Comparison of ENCODE assay signal across 15 cellular contexts in genomic region chr11:64201524-64201923, GRCh38. TPM values are rescaled to one million over a fixed set of nuclear protein-coding genes. Genes with fewer than 3 reads are reported as not detected.
A peak's percentile ranks its signal among the peaks of the same experiment; 100 is the strongest.
DNase-seq lines count a peak whose midpoint lies in the region; ATAC-seq and TF ChIP-seq lines count a peak whose summit lies in the region.
"Had no signal": no experiment of that assay in that cellular context is flagged by ENCODE, and none has a peak within 500 bp of the region (broad histone marks: within the 10 kb centered on the region; RNA-seq: fewer than 3 reads in every experiment).

No MANE protein-coding gene starts in this region.

- H3K36me3 Mint-ChIP-seq in activated T-helper 1 cell treated with anti-CD3 and anti-CD28 coated beads, Interleukin-12 subunit alpha, Interleukin-12 subunit beta, Interleukin-2, Interleukin-4 antibody, amounts not matched to agents 30 ng/mL and 10 ng/mL and 1 ng/mL, durations not matched to agents 14 hours and 24 hours and 36 hours (ENCODE audit: low read depth) = peaks cover 53% of the 10 kb centered on the region
- peaks cover 62% of the 10 kb centered on the region for H3K36me3 Mint-ChIP-seq in nephron progenitor cell (ENCODE audit: low read depth)

- no peaks in the 10 kb centered on the region for H3K9me3 ChIP-seq in cardiac muscle cell (ENCODE audit: low read depth)
- H3K9me3 ChIP-seq: BE2C had no signal

- H3K27me3 ChIP-seq in cardiac muscle cell = no peaks in the 10 kb centered on the region
- H3K27me3 ChIP-seq: BE2C had no signal

- TF ChIP-seq CTCF in cardiac muscle cell (IDR thresholded peaks at IDR 0.05; ENCODE audit: low read depth, low read length) (no peak), nephron progenitor cell (IDR thresholded peaks at IDR 0.05) (no peak)

- peaks cover 2% of the 10 kb centered on the region for H3K4me1 ChIP-seq in cardiac muscle cell (ENCODE audit: low read depth)
- H3K4me1 ChIP-seq: BE2C had no signal

- no peaks in the 10 kb centered on the region for H3K9me3 Mint-ChIP-seq in activated T-helper 1 cell treated with anti-CD3 and anti-CD28 coated beads, Interleukin-12 subunit alpha, Interleukin-12 subunit beta, Interleukin-2, Interleukin-4 antibody, amounts not matched to agents 30 ng/mL and 10 ng/mL and 1 ng/mL, durations not matched to agents 14 hours and 24 hours and 36 hours
- no peaks in the 10 kb centered on the region for H3K9me3 Mint-ChIP-seq in nephron progenitor cell
- H3K9me3 Mint-ChIP-seq: CD4-positive, alpha-beta memory T cell had no signal

- no peak for DNase-seq in cardiac muscle cell (ENCODE audit: low read depth in 1 of 2, low spot score in 1 of 2)
- DNase-seq in Right ventricle myocardium inferior (ENCODE audit: missing footprints) = no peak
- no peak for DNase-seq in activated T-helper 1 cell treated with anti-CD3 and anti-CD28 coated beads, Interleukin-12 subunit alpha, Interleukin-12 subunit beta, Interleukin-2, Interleukin-4 antibody, amounts not matched to agents 30 ng/mL and 10 ng/mL and 1 ng/mL, durations not matched to agents 14 hours and 24 hours and 36 hours (ENCODE audit: low spot score)
- no peak for DNase-seq in nephron progenitor cell
- no peak for DNase-seq in GM03348 (ENCODE audit: low spot score)
- DNase-seq: BE2C; CD4-positive, alpha-beta memory T cell; KG1; NCI-H1092; NCI-H1694; NCI-H2107; NCI-H345; NCI-H526 treated with DMSO at 0.1 percent for 48 hours; PC-3 had no signal

- peaks cover 64% of the 10 kb centered on the region for H3K36me3 ChIP-seq in cardiac muscle cell

- H3K4me1 Mint-ChIP-seq in activated T-helper 1 cell treated with anti-CD3 and anti-CD28 coated beads, Interleukin-12 subunit alpha, Interleukin-12 subunit beta, Interleukin-2, Interleukin-4 antibody, amounts not matched to agents 30 ng/mL and 10 ng/mL and 1 ng/mL, durations not matched to agents 14 hours and 24 hours and 36 hours (ENCODE audit: low read depth) = peaks cover 45% of the 10 kb centered on the region
- H3K4me1 Mint-ChIP-seq in nephron progenitor cell = peaks cover 33% of the 10 kb centered on the region

- no peak for ATAC-seq in Right ventricle myocardium inferior
- ATAC-seq in esophagus mucosa = no peak
- ATAC-seq: PC-3 had no signal

- peak overlapping the region; percentile 31 for H3K27ac Mint-ChIP-seq in activated T-helper 1 cell treated with anti-CD3 and anti-CD28 coated beads, Interleukin-12 subunit alpha, Interleukin-12 subunit beta, Interleukin-2, Interleukin-4 antibody, amounts not matched to agents 30 ng/mL and 10 ng/mL and 1 ng/mL, durations not matched to agents 14 hours and 24 hours and 36 hours
- H3K27ac Mint-ChIP-seq in nephron progenitor cell = peak overlapping the region; percentile 64

- H3K27ac ChIP-seq in cardiac muscle cell = peak overlapping the region; percentile 39

- H3K27me3 Mint-ChIP-seq in activated T-helper 1 cell treated with anti-CD3 and anti-CD28 coated beads, Interleukin-12 subunit alpha, Interleukin-12 subunit beta, Interleukin-2, Interleukin-4 antibody, amounts not matched to agents 30 ng/mL and 10 ng/mL and 1 ng/mL, durations not matched to agents 14 hours and 24 hours and 36 hours (ENCODE audit: insufficient read depth) = no peaks in the 10 kb centered on the region
- no peaks in the 10 kb centered on the region for H3K27me3 Mint-ChIP-seq in nephron progenitor cell (ENCODE audit: low read depth, poor library complexity)
- H3K27me3 Mint-ChIP-seq: CD4-positive, alpha-beta memory T cell had no signal

- H3K4me3 ChIP-seq in cardiac muscle cell = no peak overlapping the region

- intact Hi-C loops in Right ventricle myocardium inferior (cut with DNase I) = loop anchor here (5.0 kb wide), 1 partner anchor 86 kb away; the partner anchor contains the start of gene GPR137
- intact Hi-C loops in activated T-helper 1 cell treated with anti-CD3 and anti-CD28 coated beads, Interleukin-12 subunit alpha, Interleukin-12 subunit beta, Interleukin-2, Interleukin-4 antibody, amounts not matched to agents 30 ng/mL and 10 ng/mL and 1 ng/mL, durations not matched to agents 14 hours and 24 hours and 36 hours (cut with micrococcal nuclease) = no loop called here

- no peak overlapping the region for H3K4me3 Mint-ChIP-seq in activated T-helper 1 cell treated with anti-CD3 and anti-CD28 coated beads, Interleukin-12 subunit alpha, Interleukin-12 subunit beta, Interleukin-2, Interleukin-4 antibody, amounts not matched to agents 30 ng/mL and 10 ng/mL and 1 ng/mL, durations not matched to agents 14 hours and 24 hours and 36 hours
- H3K4me3 Mint-ChIP-seq in nephron progenitor cell = no peak overlapping the region
- H3K4me3 Mint-ChIP-seq: CD4-positive, alpha-beta memory T cell had no signal

RNA-seq across cellular contexts. Expression of gene FERMT3, which starts 5.0 kb away (rescaled TPM):
- 0.11 and 1.8 TPM in 2 replicates for total RNA-seq in cardiac muscle cell
- 1.1 and 2.1 TPM in 2 replicates for polyA plus RNA-seq in cardiac muscle cell
- total RNA-seq in Right ventricle myocardium inferior = 9.6 TPM
- total RNA-seq in activated T-helper 1 cell treated with anti-CD3 and anti-CD28 coated beads, Interleukin-12 subunit alpha, Interleukin-12 subunit beta, Interleukin-2, Interleukin-4 antibody, amounts not matched to agents 30 ng/mL and 10 ng/mL and 1 ng/mL, durations not matched to agents 14 hours and 24 hours and 36 hours = 201 and 211 TPM in 2 replicates
- total RNA-seq in esophagus mucosa = 2.4 TPM

RNA-seq across cellular contexts. Expression of gene STIP1, which starts 15.6 kb away (rescaled TPM):
- total RNA-seq in cardiac muscle cell = 231 and 244 TPM in 2 replicates
- polyA plus RNA-seq in cardiac muscle cell = 229 and 240 TPM in 2 replicates
- total RNA-seq in Right ventricle myocardium inferior = 124 TPM
- total RNA-seq in activated T-helper 1 cell treated with anti-CD3 and anti-CD28 coated beads, Interleukin-12 subunit alpha, Interleukin-12 subunit beta, Interleukin-2, Interleukin-4 antibody, amounts not matched to agents 30 ng/mL and 10 ng/mL and 1 ng/mL, durations not matched to agents 14 hours and 24 hours and 36 hours = 493 and 495 TPM in 2 replicates
- total RNA-seq in esophagus mucosa = 74.2 TPM

RNA-seq across cellular contexts. Expression of gene TRPT1, which starts 24.5 kb away (rescaled TPM):
- total RNA-seq in cardiac muscle cell = 117 and 131 TPM in 2 replicates
- polyA plus RNA-seq in cardiac muscle cell = 137 and 161 TPM in 2 replicates
- total RNA-seq in Right ventricle myocardium inferior = 71.9 TPM
- 30.3 and 35.5 TPM in 2 replicates for total RNA-seq in activated T-helper 1 cell treated with anti-CD3 and anti-CD28 coated beads, Interleukin-12 subunit alpha, Interleukin-12 subunit beta, Interleukin-2, Interleukin-4 antibody, amounts not matched to agents 30 ng/mL and 10 ng/mL and 1 ng/mL, durations not matched to agents 14 hours and 24 hours and 36 hours
- 25.1 TPM for total RNA-seq in esophagus mucosa

RNA-seq across cellular contexts. Expression of gene NUDT22, which starts 24.6 kb away (rescaled TPM):
- 76.0 and 98.8 TPM in 2 replicates for total RNA-seq in cardiac muscle cell
- polyA plus RNA-seq in cardiac muscle cell = 88.3 and 90.6 TPM in 2 replicates
- 66.4 TPM for total RNA-seq in Right ventricle myocardium inferior
- total RNA-seq in activated T-helper 1 cell treated with anti-CD3 and anti-CD28 coated beads, Interleukin-12 subunit alpha, Interleukin-12 subunit beta, Interleukin-2, Interleukin-4 antibody, amounts not matched to agents 30 ng/mL and 10 ng/mL and 1 ng/mL, durations not matched to agents 14 hours and 24 hours and 36 hours = 74.9 and 79.4 TPM in 2 replicates
- total RNA-seq in esophagus mucosa = 59.9 TPM

RNA-seq across cellular contexts. Expression of gene DNAJC4, which starts 28.8 kb away (rescaled TPM):
- total RNA-seq in cardiac muscle cell = 75.5 and 79.9 TPM in 2 replicates
- polyA plus RNA-seq in cardiac muscle cell = 126 and 132 TPM in 2 replicates
- 53.5 TPM for total RNA-seq in Right ventricle myocardium inferior
- 18.4 and 19.8 TPM in 2 replicates for total RNA-seq in activated T-helper 1 cell treated with anti-CD3 and anti-CD28 coated beads, Interleukin-12 subunit alpha, Interleukin-12 subunit beta, Interleukin-2, Interleukin-4 antibody, amounts not matched to agents 30 ng/mL and 10 ng/mL and 1 ng/mL, durations not matched to agents 14 hours and 24 hours and 36 hours
- 16.7 TPM for total RNA-seq in esophagus mucosa

Comparison
In these comparisons a context has a peak if more than half of its experiments do, and no peak if none do; other contexts are left out.
1. RNA of gene FERMT3, which starts 5.0 kb away (total RNA-seq): 201 to 211 TPM in activated T-helper 1 cell treated with anti-CD3 and anti-CD28 coated beads, Interleukin-12 subunit alpha, Interleukin-12 subunit beta, Interleukin-2, Interleukin-4 antibody, amounts not matched to agents 30 ng/mL and 10 ng/mL and 1 ng/mL, durations not matched to agents 14 hours and 24 hours and 36 hours; 9.6 TPM in Right ventricle myocardium inferior (single experiment), 2.4 TPM in esophagus mucosa (single experiment) and 0.11 to 1.8 TPM in cardiac muscle cell; every median in the first group is over 10 times any median in the second.